ENCODE assay signal across 8 cellular contexts in genomic region chr14:22653012-22653621, GRCh38. TPM values are rescaled to one million over a fixed set of nuclear protein-coding genes. Genes with fewer than 3 reads are reported as not detected.
DNase-seq lines count a peak whose midpoint lies in the region; ATAC-seq lines count a peak whose summit lies in the region.

No MANE protein-coding gene starts in this region.

- no peak overlapping the region for H3K27ac Mint-ChIP-seq in effector memory CD8-positive, alpha-beta T cell
- no peak overlapping the region for H3K27ac Mint-ChIP-seq in stimulated activated naive CD8-positive, alpha-beta T cell treated with anti-CD3 and anti-CD28 coated beads, Interleukin-15, amount 100 ng/mL, for 72 hours

- peak; percentile 45 for ATAC-seq in HG02763 (IDR thresholded peaks at IDR 0.05; ENCODE audit: unreplicated experiment)
- peak; percentile 87 for ATAC-seq in effector memory CD8-positive, alpha-beta T cell (replicated peaks)
- ATAC-seq in stimulated activated naive CD8-positive, alpha-beta T cell treated with anti-CD3 and anti-CD28 coated beads, Interleukin-15, amount 100 ng/mL, for 72 hours = peak; percentile 85
- no peak for ATAC-seq in HG03378 (IDR thresholded peaks at IDR 0.05; ENCODE audit: unreplicated experiment)

- no peaks in the 10 kb centered on the region for H3K9me3 Mint-ChIP-seq in effector memory CD8-positive, alpha-beta T cell
- H3K9me3 Mint-ChIP-seq in stimulated activated naive CD8-positive, alpha-beta T cell treated with anti-CD3 and anti-CD28 coated beads, Interleukin-15, amount 100 ng/mL, for 72 hours = no peaks in the 10 kb centered on the region

- H3K4me1 Mint-ChIP-seq in effector memory CD8-positive, alpha-beta T cell (ENCODE audit: low read depth in 2 of 2) = no peaks in the 10 kb centered on the region
- H3K4me1 Mint-ChIP-seq in stimulated activated naive CD8-positive, alpha-beta T cell treated with anti-CD3 and anti-CD28 coated beads, Interleukin-15, amount 100 ng/mL, for 72 hours = peaks cover 6% of the 10 kb centered on the region

- H3K36me3 Mint-ChIP-seq in effector memory CD8-positive, alpha-beta T cell (ENCODE audit: insufficient read depth) = no peaks in the 10 kb centered on the region

- peaks cover 0 to 16% of the 10 kb centered on the region in 2 donors for H3K27me3 Mint-ChIP-seq in effector memory CD8-positive, alpha-beta T cell
- H3K27me3 Mint-ChIP-seq in stimulated activated naive CD8-positive, alpha-beta T cell treated with anti-CD3 and anti-CD28 coated beads, Interleukin-15, amount 100 ng/mL, for 72 hours = no peaks in the 10 kb centered on the region

- DNase-seq in DMS153 treated with DMSO at 0.1 percent for 48 hours (lab: John Stamatoyannopoulos, UW; ENCODE audit: unreplicated experiment) = peak; percentile 50
- peak; percentile 1 for DNase-seq in NCI-H510A (lab: John Stamatoyannopoulos, UW)
- peak; percentile 41 to 44 for DNase-seq in activated CD4-positive, alpha-beta T cell treated with anti-CD3 and anti-CD28 coated beads, Interleukin-2, amount 50 U/mL, for 4 hours
- peak; percentile 31 to 45 (median 33) for DNase-seq in effector memory CD8-positive, alpha-beta T cell
- peak; percentile 74 for DNase-seq in mucosa of gallbladder (ENCODE audit: low spot score)
- DNase-seq in stimulated activated naive CD8-positive, alpha-beta T cell treated with anti-CD3 and anti-CD28 coated beads, Interleukin-15, amount 100 ng/mL, for 72 hours = peak; percentile 33 to 55

- no peak overlapping the region for H3K4me3 Mint-ChIP-seq in effector memory CD8-positive, alpha-beta T cell
- H3K4me3 Mint-ChIP-seq in stimulated activated naive CD8-positive, alpha-beta T cell treated with anti-CD3 and anti-CD28 coated beads, Interleukin-15, amount 100 ng/mL, for 72 hours = no peak overlapping the region

RNA-seq across cellular contexts. Expression of gene OR6J1, which starts 9.0 kb away (rescaled TPM):
- total RNA-seq in mucosa of gallbladder = not detected

RNA-seq across cellular contexts. Expression of gene ABHD4, which starts 55.0 kb away (rescaled TPM):
- total RNA-seq in mucosa of gallbladder = 77.2 TPM

Comparison
In these comparisons a context has a peak if more than half of its experiments do, and no peak if none do; other contexts are left out.
1. DNase-seq: peak in every context shown above with its lines; median percentile 74 in mucosa of gallbladder; 50 in DMS153 treated with DMSO at 0.1 percent for 48 hours; 44 in stimulated activated naive CD8-positive, alpha-beta T cell treated with anti-CD3 and anti-CD28 coated beads, Interleukin-15, amount 100 ng/mL, for 72 hours; 42 in activated CD4-positive, alpha-beta T cell treated with anti-CD3 and anti-CD28 coated beads, Interleukin-2, amount 50 U/mL, for 4 hours; 33 in effector memory CD8-positive, alpha-beta T cell; 1 in NCI-H510A.